Comparison of ENCODE assay signal across 9 cellular contexts in the genomic region with DNA sequence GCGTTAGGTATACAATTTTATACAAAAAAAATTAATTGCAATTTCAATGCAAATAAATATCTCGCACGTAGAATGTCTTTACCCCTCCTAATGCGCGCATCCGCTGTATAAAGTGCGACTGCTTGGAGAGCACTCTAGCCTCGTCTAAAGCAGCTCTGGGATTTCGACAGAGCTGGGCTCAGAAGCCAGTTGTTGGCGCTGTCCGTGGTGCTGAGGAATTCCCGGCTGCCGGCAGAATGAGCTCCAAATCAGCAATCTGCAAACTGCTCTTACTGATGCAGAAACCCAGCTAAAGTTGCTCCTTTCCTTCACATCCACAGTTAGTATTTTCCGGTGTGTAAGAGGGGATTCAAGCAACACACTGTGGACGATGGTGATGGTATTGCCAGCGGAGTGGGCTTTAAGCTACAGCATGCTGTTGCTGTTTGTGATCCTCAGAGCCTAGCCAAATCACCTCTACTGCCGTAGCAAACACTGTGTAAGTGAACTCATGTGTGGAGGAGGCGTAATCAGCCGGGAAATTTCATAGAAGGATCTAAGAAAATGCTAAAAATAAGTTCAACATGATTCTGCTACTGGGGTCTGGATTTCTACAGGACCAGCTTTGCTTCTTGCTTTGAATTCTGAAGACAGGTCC. TPM values are rescaled to one million over a fixed set of nuclear protein-coding genes. Genes with fewer than 3 reads are reported as not detected.
DNase-seq lines count a peak whose midpoint lies in the region; ATAC-seq and TF ChIP-seq lines count a peak whose summit lies in the region.
"Had no signal": no experiment of that assay in that cellular context is flagged by ENCODE, and none has a peak within 500 bp of the region (broad histone marks: within the 10 kb centered on the region; RNA-seq: fewer than 3 reads in every experiment).

Gene VWC2L (plus strand): TSS at position 137 of the 637 bp plus-strand sequence. CDS start 3,140 bp downstream, outside the sequence.

- H3K27ac ChIP-seq in cardiac muscle cell, result no peak within 1 kb of the TSS
- H3K27ac ChIP-seq: skin epidermis had no signal

- no peak within 1 kb of the TSS for H3K4me3 Mint-ChIP-seq in activated naive CD4-positive, alpha-beta T cell treated with anti-CD3 and anti-CD28 coated beads for 36 hours
- no peak within 1 kb of the TSS for H3K4me3 Mint-ChIP-seq in progenitor cell of endocrine pancreas (ENCODE audit: low read depth)

- intact Hi-C loops in activated naive CD4-positive, alpha-beta T cell treated with anti-CD3 and anti-CD28 coated beads for 36 hours (cut with micrococcal nuclease), result no loop called here

- no peaks in the 10 kb centered on the region for H3K36me3 Mint-ChIP-seq in activated naive CD4-positive, alpha-beta T cell treated with anti-CD3 and anti-CD28 coated beads for 36 hours (ENCODE audit: low read depth)
- H3K36me3 Mint-ChIP-seq in progenitor cell of endocrine pancreas (ENCODE audit: insufficient read depth), result no peaks in the 10 kb centered on the region

- H3K36me3 ChIP-seq in cardiac muscle cell, result no peaks in the 10 kb centered on the region

- CTCF ChIA-PET in activated naive CD4-positive, alpha-beta T cell treated with anti-CD3 and anti-CD28 coated beads for 36 hours (lab: Charles Lee), result no interaction called here

- TF ChIP-seq CTCF in cardiac muscle cell (IDR thresholded peaks at IDR 0.05; ENCODE audit: low read depth, low read length) (no peak), progenitor cell of endocrine pancreas (IDR thresholded peaks at IDR 0.05; ENCODE audit: unreplicated experiment) (no peak)

- H3K9me3 ChIP-seq in cardiac muscle cell (ENCODE audit: low read depth), result no peaks in the 10 kb centered on the region

- no peaks in the 10 kb centered on the region for H3K4me1 ChIP-seq in cardiac muscle cell (ENCODE audit: low read depth)

- no peak within 1 kb of the TSS for H3K27ac Mint-ChIP-seq in activated naive CD4-positive, alpha-beta T cell treated with anti-CD3 and anti-CD28 coated beads for 36 hours
- no peak within 1 kb of the TSS for H3K27ac Mint-ChIP-seq in progenitor cell of endocrine pancreas

- peak; percentile 68 for ATAC-seq in HG02642 (IDR thresholded peaks at IDR 0.05; ENCODE audit: poor library complexity, unreplicated experiment)
- ATAC-seq in GM19328 (IDR thresholded peaks at IDR 0.05; ENCODE audit: unreplicated experiment), result no peak

- peaks cover 5% of the 10 kb centered on the region for H3K9me3 Mint-ChIP-seq in activated naive CD4-positive, alpha-beta T cell treated with anti-CD3 and anti-CD28 coated beads for 36 hours
- H3K9me3 Mint-ChIP-seq in progenitor cell of endocrine pancreas (ENCODE audit: low read depth), result no peaks in the 10 kb centered on the region

- H3K27me3 ChIP-seq in cardiac muscle cell, result no peaks in the 10 kb centered on the region

- H3K4me1 Mint-ChIP-seq in activated naive CD4-positive, alpha-beta T cell treated with anti-CD3 and anti-CD28 coated beads for 36 hours (ENCODE audit: low read depth), result no peaks in the 10 kb centered on the region
- no peaks in the 10 kb centered on the region for H3K4me1 Mint-ChIP-seq in progenitor cell of endocrine pancreas (ENCODE audit: low read depth)

- H3K27me3 Mint-ChIP-seq in activated naive CD4-positive, alpha-beta T cell treated with anti-CD3 and anti-CD28 coated beads for 36 hours (ENCODE audit: low read depth), result peaks cover 5% of the 10 kb centered on the region
- peaks cover 17% of the 10 kb centered on the region for H3K27me3 Mint-ChIP-seq in progenitor cell of endocrine pancreas

- peak; percentile 82 for DNase-seq in ELR (ENCODE audit: low read depth)
- DNase-seq in NCI-H446 treated with DMSO at 0.1 percent for 48 hours (lab: John Stamatoyannopoulos, UW), result peak; percentile 51
- DNase-seq in activated naive CD4-positive, alpha-beta T cell treated with anti-CD3 and anti-CD28 coated beads for 36 hours, result peak; percentile 56
- peak; percentile 78 to 94 for DNase-seq in cardiac muscle cell (ENCODE audit: low read depth in 1 of 2, low spot score in 1 of 2)
- peak; percentile 85 for DNase-seq in progenitor cell of endocrine pancreas (ENCODE audit: low spot score, unreplicated experiment)
- no peak for DNase-seq in AML-193 (lab: John Stamatoyannopoulos, UW)

- no peak within 1 kb of the TSS for H3K4me3 ChIP-seq in cardiac muscle cell
- H3K4me3 ChIP-seq: skin epidermis had no signal

RNA-seq across cellular contexts. Expression of gene VWC2L, which starts in this region (rescaled TPM):
- total RNA-seq in activated naive CD4-positive, alpha-beta T cell treated with anti-CD3 and anti-CD28 coated beads for 36 hours, result not detected
- total RNA-seq in cardiac muscle cell (0.11 and 0.24 TPM in 2 replicates), progenitor cell of endocrine pancreas (0.16 TPM in 1 of 2 replicates, not detected in the other)
- polyA plus RNA-seq in cardiac muscle cell, result 0.10 and 0.36 TPM in 2 replicates

Comparison
In these comparisons a context has a peak if more than half of its experiments do, and no peak if none do; other contexts are left out.
1. Peak in DNase-seq in activated naive CD4-positive, alpha-beta T cell treated with anti-CD3 and anti-CD28 coated beads for 36 hours; RNA of the gene not detected or under 1 TPM.
2. Peak in DNase-seq in cardiac muscle cell; RNA of the gene not detected or under 1 TPM.
3. Peak in DNase-seq in progenitor cell of endocrine pancreas; RNA of the gene not detected or under 1 TPM.
4. DNase-seq: peak in ELR (single experiment) and NCI-H446 treated with DMSO at 0.1 percent for 48 hours (single experiment); none in AML-193 (0 of 2).